Comparison of ENCODE assay signal across 1 cellular context in genomic region chr12:122974892-122975789, GRCh38.
TF ChIP-seq lines count a peak whose summit lies in the region.

Gene OGFOD2 (plus strand): TSS chr12:122975244. CDS start chr12:122975252, 8 bp downstream.

TF ChIP-seq in HepG2, 621 proteins besides CTCF, POLR2A, EP300 and RAD21 (continued from another document and continues in another):
- TF ChIP-seq TFAP4 (IDR thresholded peaks at IDR 0.05; ENCODE audit: borderline replicate concordance, low read depth) (no peak), ZNF274 (CRISPR knock-in tag; IDR thresholded peaks at IDR 0.05) (no peak), HOXA7 (CRISPR knock-in tag; IDR thresholded peaks at IDR 0.05) (no peak), NR0B2 (CRISPR knock-in tag; IDR thresholded peaks at IDR 0.05) (no peak), KLF9 (CRISPR knock-in tag; IDR thresholded peaks at IDR 0.05; ENCODE audit: low read depth) (peak; percentile 63), MIXL1 (CRISPR knock-in tag; IDR thresholded peaks at IDR 0.05) (0 out of 2 replicates have a peak, but pooled peaks have one; percentile 10), ZSCAN5A (CRISPR knock-in tag; IDR thresholded peaks at IDR 0.05; ENCODE audit: borderline replicate concordance) (no peak), GABPA (IDR thresholded peaks at IDR 0.05; ENCODE audit: low read depth, low read length) (no peak), GABPA (CRISPR knock-in tag; IDR thresholded peaks at IDR 0.05; ENCODE audit: low read depth) (peak; percentile 79; the same call in 1 of the 2 replicates), UBTF (CRISPR knock-in tag; IDR thresholded peaks at IDR 0.05) (peak; percentile 62), MIER3 (CRISPR knock-in tag; IDR thresholded peaks at IDR 0.05; ENCODE audit: borderline replicate concordance) (no peak), RFX1 (IDR thresholded peaks at IDR 0.05) (peak; percentile 70), GTF2F1 (IDR thresholded peaks at IDR 0.05; ENCODE audit: low read length) (no peak), ETV6 (CRISPR knock-in tag; conservative IDR thresholded peaks at IDR 0.05) (0 out of 2 replicates have a peak, but pooled peaks have one; percentile 14), TGIF2 (CRISPR knock-in tag; IDR thresholded peaks at IDR 0.05) (no peak; the same call in 1 of the 2 replicates), SRSF4 (IDR thresholded peaks at IDR 0.05; ENCODE audit: low read depth, low read length, poor library complexity, severe bottlenecking) (no peak), MAFF (IDR thresholded peaks at IDR 0.05; ENCODE audit: low read depth, low read length) (no peak), IRF1 (CRISPR knock-in tag; IDR thresholded peaks at IDR 0.05; ENCODE audit: low read depth) (no peak), POGK (CRISPR knock-in tag; conservative IDR thresholded peaks at IDR 0.05) (peak; percentile 64; the same call in 1 of the 2 replicates), ATF7-NPFF (CRISPR knock-in tag; IDR thresholded peaks at IDR 0.05; ENCODE audit: low read depth) (peak; percentile 45; the same call in 1 of the 2 replicates), ZNF724P (CRISPR knock-in tag; IDR thresholded peaks at IDR 0.05; ENCODE audit: borderline replicate concordance) (no peak), KLF6 (CRISPR knock-in tag; IDR thresholded peaks at IDR 0.05) (no peak), ZBTB38 (CRISPR knock-in tag; IDR thresholded peaks at IDR 0.05) (peak; percentile 38; the same call in 1 of the 2 replicates), ZFX (CRISPR knock-in tag; IDR thresholded peaks at IDR 0.05; ENCODE audit: low read depth) (no peak), ZBTB7A (CRISPR knock-in tag; IDR thresholded peaks at IDR 0.05) (no peak), ZNF891 (CRISPR knock-in tag; IDR thresholded peaks at IDR 0.05) (peak; percentile 33; the same call in 1 of the 2 replicates), NFRKB (IDR thresholded peaks at IDR 0.05) (no peak), TFDP2 (CRISPR knock-in tag; IDR thresholded peaks at IDR 0.05) (peak; percentile 77), HNRNPUL1 (IDR thresholded peaks at IDR 0.05; ENCODE audit: low read depth, low read length) (no peak), ELF4 (CRISPR knock-in tag; IDR thresholded peaks at IDR 0.05; ENCODE audit: borderline replicate concordance) (peak; percentile 46; the same call in 1 of the 2 replicates), MYC (CRISPR knock-in tag; IDR thresholded peaks at IDR 0.05; ENCODE audit: borderline replicate concordance) (peak; percentile 66; the same call in 1 of the 2 replicates), ZNF333 (CRISPR knock-in tag; IDR thresholded peaks at IDR 0.05; ENCODE audit: borderline replicate concordance) (peak; percentile 59; the same call in 1 of the 2 replicates), ASH2L (IDR thresholded peaks at IDR 0.05; ENCODE audit: insufficient read length, low read depth, low read length) (peak; percentile 54), PBX3 (CRISPR knock-in tag; IDR thresholded peaks at IDR 0.05; ENCODE audit: borderline replicate concordance) (no peak), HINFP (CRISPR knock-in tag; IDR thresholded peaks at IDR 0.05; ENCODE audit: low read depth) (no peak), ZNF816 (CRISPR knock-in tag; IDR thresholded peaks at IDR 0.05; ENCODE audit: borderline replicate concordance) (no peak; the same call in 1 of the 2 replicates), BCL3 (CRISPR knock-in tag; IDR thresholded peaks at IDR 0.05) (no peak), ZNF672 (CRISPR knock-in tag; IDR thresholded peaks at IDR 0.05) (peak; percentile 46; the same call in 1 of the 2 replicates), NFYC (CRISPR knock-in tag; IDR thresholded peaks at IDR 0.05) (no peak), BRF2 (CRISPR knock-in tag; IDR thresholded peaks at IDR 0.05) (no peak), TEF (CRISPR knock-in tag; IDR thresholded peaks at IDR 0.05) (no peak), REPIN1 (CRISPR knock-in tag; IDR thresholded peaks at IDR 0.05; ENCODE audit: borderline replicate concordance, low read depth) (no peak), ZNF503 (CRISPR knock-in tag; IDR thresholded peaks at IDR 0.05) (no peak), E2F2 (CRISPR knock-in tag; IDR thresholded peaks at IDR 0.05; ENCODE audit: borderline replicate concordance) (no peak)
